Comparison of ENCODE assay signal across 1 cellular context in the genomic region with DNA sequence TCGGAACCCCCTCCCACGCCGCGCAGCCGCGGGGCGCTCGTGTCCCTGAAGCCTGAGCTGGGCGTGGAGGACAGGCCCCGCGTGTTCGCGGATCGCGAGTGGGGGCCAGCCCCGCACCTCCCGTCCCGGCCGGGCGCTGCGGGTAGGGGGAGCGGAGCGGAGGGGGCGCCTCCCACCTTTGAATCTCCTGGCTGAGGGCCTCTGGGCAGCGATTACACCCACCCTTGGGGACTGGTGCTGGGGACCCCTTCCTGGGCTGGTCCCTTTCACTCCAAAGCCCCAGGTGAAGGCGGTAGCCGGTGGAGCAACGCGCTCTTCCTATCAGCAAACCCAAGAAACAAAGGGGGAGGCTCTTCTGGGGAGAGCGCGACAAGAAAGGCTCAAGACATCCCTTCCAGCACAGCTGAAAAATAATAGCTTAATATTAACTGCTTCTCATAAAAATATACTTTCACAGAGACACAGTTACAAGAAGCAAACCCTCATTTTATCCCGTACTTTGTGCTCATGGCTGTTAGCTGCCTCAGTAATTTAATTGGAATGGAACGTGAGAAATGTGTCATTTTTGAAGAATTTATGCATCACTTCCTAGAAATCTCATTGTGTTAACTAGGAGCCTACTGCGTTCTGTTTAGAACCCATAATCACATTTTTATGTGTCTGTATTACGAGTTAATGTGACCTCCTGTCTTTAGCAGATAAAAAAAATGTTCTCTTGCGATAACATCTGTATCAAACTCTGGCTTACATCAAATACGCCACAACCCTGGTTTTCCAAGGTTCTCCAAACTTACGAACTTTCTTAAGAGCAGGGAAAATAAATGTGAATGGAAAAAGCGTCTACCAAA.
TF ChIP-seq lines count a peak whose summit lies in the region.

No MANE protein-coding gene starts in this region.

TF ChIP-seq in IMR-90, 13 proteins besides CTCF, POLR2A, EP300 and RAD21:
- TF ChIP-seq BHLHE40 (IDR thresholded peaks at IDR 0.05; ENCODE audit: low read depth, low read length): peak; percentile 43; the same call in 1 of the 2 replicates
- TF ChIP-seq NFE2L2 (IDR thresholded peaks at IDR 0.05; ENCODE audit: low read depth, low read length): no peak
